ENCODE assay signal across 13 cellular contexts in genomic region chr1:100930494-100930893, GRCh38.
"Had no signal": no experiment of that assay in that cellular context is flagged by ENCODE, and none has a peak within 500 bp of the region (broad histone marks: within the 10 kb centered on the region; RNA-seq: fewer than 3 reads in every experiment).

No MANE protein-coding gene starts in this region.

- H3K9me3 ChIP-seq: gastrocnemius medialis, left lung, thoracic aorta had no signal

- H3K4me3 Mint-ChIP-seq: stimulated activated naive CD8-positive, alpha-beta T cell treated with anti-CD3 and anti-CD28 coated beads, Interleukin-15, amount 100 ng/mL, for 72 hours had no signal

- H3K27me3 ChIP-seq: gastrocnemius medialis, heart right ventricle, left lung had no signal

- ATAC-seq: gastrocnemius medialis; heart right ventricle; left lung; stimulated activated naive CD8-positive, alpha-beta T cell treated with anti-CD3 and anti-CD28 coated beads, Interleukin-15, amount 100 ng/mL, for 72 hours had no signal

- H3K4me3 ChIP-seq: coronary artery, gastrocnemius medialis, heart right ventricle, left lung, thoracic aorta had no signal

- H3K36me3 ChIP-seq: WERI-Rb-1 had no signal

- H3K27ac Mint-ChIP-seq: activated T-helper 2 cell treated with anti-CD3 and anti-CD28 coated beads, Interferon-gamma antibody, Interleukin-2, Interleukin-4, amounts not matched to agents 10 μg/mL and 5 μg/mL and 100 μg/mL, durations not matched to agents 14 hours and 24 hours and 36 hours; stimulated activated naive CD8-positive, alpha-beta T cell treated with anti-CD3 and anti-CD28 coated beads, Interleukin-15, amount 100 ng/mL, for 72 hours had no signal

- H3K27me3 Mint-ChIP-seq: stimulated activated naive CD8-positive, alpha-beta T cell treated with anti-CD3 and anti-CD28 coated beads, Interleukin-15, amount 100 ng/mL, for 72 hours had no signal

- DNase-seq: activated CD4-positive, alpha-beta T cell treated with anti-CD3 and anti-CD28 coated beads for 48 hours; activated CD8-positive, alpha-beta memory T cell treated with anti-CD3 and anti-CD28 coated beads, Interleukin-2, amount 50 U/mL, for 4 hours; effector CD4-positive, alpha-beta T cell; gastrocnemius medialis; heart right ventricle; islet precursor cell; left lung; stimulated activated CD4-positive, alpha-beta T cell treated with anti-CD3 and anti-CD28 coated beads, Interleukin-4, amount 100 ng/mL, for 4 hours; stimulated activated naive CD8-positive, alpha-beta T cell treated with anti-CD3 and anti-CD28 coated beads, Interleukin-15, amount 100 ng/mL, for 72 hours; WERI-Rb-1 had no signal

- H3K27ac ChIP-seq: coronary artery, gastrocnemius medialis, left lung, thoracic aorta, WERI-Rb-1 had no signal
